In the genomic region with DNA sequence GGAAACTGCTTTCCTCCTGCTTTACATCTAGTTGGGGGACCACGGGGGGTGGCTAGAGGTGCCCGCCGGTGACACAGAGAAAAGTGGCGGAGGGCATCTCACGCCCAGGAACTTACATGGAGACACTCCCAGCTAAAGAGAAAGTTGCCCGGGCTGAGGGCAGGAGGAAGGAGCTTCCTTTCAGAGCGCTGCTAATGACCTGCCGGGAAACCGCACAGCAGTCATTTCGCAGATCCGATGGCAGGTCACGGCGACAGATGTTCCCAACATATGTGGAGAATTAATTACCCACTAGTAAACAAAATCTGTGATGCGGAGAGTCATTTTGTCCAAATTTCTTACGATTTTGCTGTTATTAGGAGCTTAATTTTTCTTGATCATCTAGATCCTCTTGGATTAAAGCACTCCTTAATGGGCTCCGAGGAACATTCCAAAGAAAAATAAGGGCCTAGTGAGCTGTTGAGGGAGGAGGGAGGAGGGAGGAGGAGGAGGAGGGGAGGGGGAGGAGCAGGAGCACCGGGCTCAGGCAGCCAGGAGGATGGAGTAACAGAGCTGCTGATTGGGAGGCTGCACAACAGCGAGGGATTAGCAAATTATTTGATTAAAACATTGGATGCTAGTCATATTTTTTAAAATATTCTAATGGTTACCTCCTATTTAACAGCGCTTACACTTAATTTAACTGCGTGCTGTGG, we compare ENCODE assay signal across 25 cellular contexts.
DNase-seq lines count a peak whose midpoint lies in the region; ATAC-seq and TF ChIP-seq lines count a peak whose summit lies in the region.
"Had no signal": no experiment of that assay in that cellular context is flagged by ENCODE, and none has a peak within 500 bp of the region (broad histone marks: within the 10 kb centered on the region; RNA-seq: fewer than 3 reads in every experiment).

No MANE protein-coding gene starts in this region.

- TF ChIP-seq CTCF in heart right ventricle (IDR thresholded peaks at IDR 0.05): no peak

- H3K36me3 ChIP-seq in heart right ventricle: no peaks in the 10 kb centered on the region
- H3K36me3 ChIP-seq: BE2C, breast epithelium, esophagus squamous epithelium, MG63, sigmoid colon, upper lobe of right lung had no signal

- ATAC-seq in heart right ventricle (no peak), GM21529 (IDR thresholded peaks at IDR 0.05; ENCODE audit: unreplicated experiment) (no peak)
- ATAC-seq: activated CD4-positive, alpha-beta T cell treated with anti-CD3 and anti-CD28 coated beads for 36 hours; activated T-cell treated with anti-CD3 and anti-CD28 coated beads, Interleukin-2, amount 50 U/mL, for 4 hours; effector memory CD8-positive, alpha-beta T cell; upper lobe of right lung had no signal

- H3K4me3 ChIP-seq in skeletal muscle cell (ENCODE audit: low read depth, low read length) (peak overlapping the region; percentile 7), heart right ventricle (no peak overlapping the region)
- H3K4me3 ChIP-seq: breast epithelium, esophagus squamous epithelium, MG63, sigmoid colon, upper lobe of right lung had no signal

- no peaks in the 10 kb centered on the region for H3K27me3 ChIP-seq in heart right ventricle
- H3K27me3 ChIP-seq: BE2C, breast epithelium, esophagus squamous epithelium, MG63, sigmoid colon, upper lobe of right lung had no signal

- 62 to 74% methylated on average over 20 of the region's 20 CpGs for WGBS in heart right ventricle, 2 donors

- DNase-seq in NCI-H146 (lab: John Stamatoyannopoulos, UW) (peak; percentile 18), NCI-H146 treated with DMSO at 0.1 percent for 48 hours (lab: John Stamatoyannopoulos, UW; ENCODE audit: unreplicated experiment) (no peak), NCI-H524 (lab: John Stamatoyannopoulos, UW) (peak; percentile 86 to 92), iPS-NIHi11 (ENCODE audit: low spot score) (peak; percentile 16), skeletal muscle cell (ENCODE audit: low read depth) (no peak), heart right ventricle (no peak), posterior vena cava (ENCODE audit: low spot score) (no peak)
- DNase-seq: activated CD4-positive, alpha-beta T cell treated with anti-CD3 and anti-CD28 coated beads for 36 hours; activated naive CD4-positive, alpha-beta T cell; activated T-cell treated with anti-CD3 and anti-CD28 coated beads, Interleukin-2, amount 50 U/mL, for 4 hours; BE2C; COR-L47; effector memory CD8-positive, alpha-beta T cell; esophagus squamous epithelium; HCEC 1CT; kidney glomerular epithelial cell; MG63; naive B cell; NCI-H1436 treated with DMSO at 0.1 percent for 48 hours; NCI-H526; Right ventricle myocardium superior; sigmoid colon; upper lobe of right lung had no signal

- intact Hi-C loops in heart right ventricle (cut with DNase I): no loop called here
- intact Hi-C loops in posterior vena cava (cut with DNase I): no loop called here

- H3K27ac ChIP-seq in heart right ventricle: no peak overlapping the region
- H3K27ac ChIP-seq: breast epithelium, esophagus squamous epithelium, sigmoid colon, upper lobe of right lung had no signal

- H3K9me3 ChIP-seq in heart right ventricle: no peaks in the 10 kb centered on the region
- H3K9me3 ChIP-seq: BE2C, breast epithelium, esophagus squamous epithelium, MG63, sigmoid colon, upper lobe of right lung had no signal

- H3K4me1 ChIP-seq in heart right ventricle: no peaks in the 10 kb centered on the region
- H3K4me1 ChIP-seq: BE2C, breast epithelium, esophagus squamous epithelium, sigmoid colon, upper lobe of right lung had no signal

Comparison
In these comparisons a context has a peak if more than half of its experiments do, and no peak if none do; other contexts are left out.
1. DNase-seq: peak in NCI-H146 (single experiment), NCI-H524 (2 of 2) and iPS-NIHi11 (single experiment); none in NCI-H146 treated with DMSO at 0.1 percent for 48 hours (single experiment), skeletal muscle cell (single experiment), heart right ventricle (0 of 2) and posterior vena cava (single experiment).